Comparison of ENCODE assay signal across 17 cellular contexts in the genomic region with DNA sequence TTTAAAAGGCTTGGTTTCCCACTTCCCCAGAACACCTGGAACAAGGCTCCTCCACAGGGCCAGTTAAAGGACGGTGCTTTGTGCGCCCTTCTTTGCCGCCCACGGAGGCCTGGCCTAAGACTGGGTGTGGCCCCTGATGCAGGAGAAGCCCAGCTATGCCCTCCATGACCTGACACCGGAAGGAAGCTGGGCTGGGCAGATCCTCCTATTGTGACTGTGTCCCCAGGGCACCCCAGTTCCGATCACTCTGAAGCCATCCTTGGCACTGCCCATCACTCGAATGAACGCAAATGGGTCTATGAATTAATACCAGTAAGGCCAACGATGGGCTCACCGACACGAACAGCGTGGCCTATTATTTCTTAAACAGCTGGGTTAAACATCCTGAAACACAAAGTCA. TPM values are rescaled to one million over a fixed set of nuclear protein-coding genes. Genes with fewer than 3 reads are reported as not detected.
"Had no signal": no experiment of that assay in that cellular context is flagged by ENCODE, and none has a peak within 500 bp of the region (broad histone marks: within the 10 kb centered on the region; RNA-seq: fewer than 3 reads in every experiment).

No MANE protein-coding gene starts in this region.

- H3K4me3 ChIP-seq: ascending aorta, breast epithelium, gastrocnemius medialis, transverse colon had no signal

- H3K4me3 Mint-ChIP-seq: endodermal cell; naive thymus-derived CD4-positive, alpha-beta T cell had no signal

- H3K36me3 ChIP-seq: breast epithelium had no signal

- DNase-seq: activated CD4-positive, alpha-beta T cell treated with anti-CD3 and anti-CD28 coated beads, Interleukin-2, amount 50 U/mL, for 4 hours; activated CD4-positive, CD25-positive, alpha-beta regulatory T cell treated with anti-CD3 and anti-CD28 coated beads, Interleukin-2, amount 50 U/mL, for 72 hours; activated CD8-positive, alpha-beta memory T cell treated with anti-CD3 and anti-CD28 coated beads, Interleukin-2, amount 50 U/mL, for 4 hours; dermis blood vessel endothelial cell; endodermal cell; erythroblast; gastrocnemius medialis; islet precursor cell; naive thymus-derived CD4-positive, alpha-beta T cell; stimulated activated CD4-positive, alpha-beta T cell treated with anti-CD3 and anti-CD28 coated beads, Interleukin-12 subunit alpha, Interleukin-12 subunit beta, amount 100 ng/mL, for 4 hours; stimulated activated CD4-positive, alpha-beta T cell treated with anti-CD3 and anti-CD28 coated beads, Interleukin-2, amount 100 ng/mL, for 24 hours; substantia nigra; transverse colon had no signal

- H3K27ac ChIP-seq: ascending aorta, breast epithelium, gastrocnemius medialis, parathyroid adenoma, transverse colon had no signal

- H3K9me3 Mint-ChIP-seq: endodermal cell had no signal

- H3K79me2 ChIP-seq: parathyroid adenoma had no signal

- H3K9ac ChIP-seq: parathyroid adenoma had no signal

- H2AFZ ChIP-seq: parathyroid adenoma had no signal

- H3K4me1 ChIP-seq: ascending aorta, breast epithelium, gastrocnemius medialis, parathyroid adenoma, transverse colon had no signal

- H3K9me3 ChIP-seq: ascending aorta, breast epithelium, gastrocnemius medialis, transverse colon had no signal

- H3K27me3 ChIP-seq: ascending aorta, breast epithelium, gastrocnemius medialis, transverse colon had no signal

- ATAC-seq: gastrocnemius medialis; naive thymus-derived CD4-positive, alpha-beta T cell had no signal

RNA-seq across cellular contexts. Expression of gene TESC, which starts 48.4 kb away (rescaled TPM):
- total RNA-seq: chondrocyte had no signal
